23 cellular contexts compared by ENCODE assay signal in the genomic region with DNA sequence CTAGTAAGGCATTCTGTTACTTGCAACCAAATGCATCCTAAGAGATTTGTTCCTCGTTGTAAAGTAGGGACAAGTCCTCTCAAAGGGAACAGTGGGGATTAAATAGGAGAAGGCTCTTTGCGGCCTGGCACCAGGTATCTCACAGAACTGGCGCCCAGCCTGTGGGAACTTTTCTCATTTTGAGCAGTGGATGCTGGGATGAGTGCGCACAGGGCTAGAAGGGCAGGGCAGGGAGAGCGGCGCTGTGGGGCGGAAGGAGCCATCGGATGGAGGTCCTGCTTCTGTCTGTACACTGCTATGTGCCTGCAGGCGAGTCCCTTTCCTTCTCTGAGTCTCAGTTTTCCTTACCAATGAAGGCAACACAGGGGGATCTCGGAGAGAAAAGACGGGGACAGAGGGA. TPM values are rescaled to one million over a fixed set of nuclear protein-coding genes. Genes with fewer than 3 reads are reported as not detected.
DNase-seq lines count a peak whose midpoint lies in the region; ATAC-seq and TF ChIP-seq lines count a peak whose summit lies in the region.
"Had no signal": no experiment of that assay in that cellular context is flagged by ENCODE, and none has a peak within 500 bp of the region (broad histone marks: within the 10 kb centered on the region; RNA-seq: fewer than 3 reads in every experiment).

No MANE protein-coding gene starts in this region.

- no peak overlapping the region for H3K14ac ChIP-seq in neuronal stem cell (ENCODE audit: low read length)

- no peak overlapping the region for H2AFZ ChIP-seq in neuronal stem cell (ENCODE audit: low read length)

- no peak overlapping the region for H4K8ac ChIP-seq in neuronal stem cell (ENCODE audit: low read depth, low read length)

- no peak overlapping the region for H3K4me2 ChIP-seq in neuronal stem cell (ENCODE audit: insufficient read depth, low read length, poor library complexity, severe bottlenecking)

- no peak overlapping the region for H2AK5ac ChIP-seq in neuronal stem cell (ENCODE audit: low read depth, low read length)

- H3K79me1 ChIP-seq in neuronal stem cell (ENCODE audit: low read depth, low read length): no peaks in the 10 kb centered on the region

- no peak overlapping the region for H4K91ac ChIP-seq in neuronal stem cell (ENCODE audit: low read depth, low read length, poor library complexity)

- no peak overlapping the region for H3K23ac ChIP-seq in neuronal stem cell (ENCODE audit: low read depth, low read length, poor library complexity)

- H2BK5ac ChIP-seq in neuronal stem cell (ENCODE audit: low read length): no peak overlapping the region

- H3K9me3 ChIP-seq in RWPE2 (ENCODE audit: severe bottlenecking) (no peaks in the 10 kb centered on the region), neuronal stem cell (replicated peaks in 1 of 2; ENCODE audit: control insufficient read depth in 2 of 2, insufficient read depth in 1 of 2, low read depth in 1 of 2, low read length in 2 of 2) (peaks cover 0 to 2% of the 10 kb centered on the region in 2 donors), esophagus squamous epithelium (no peaks in the 10 kb centered on the region)
- H3K9me3 ChIP-seq: BE2C had no signal

- DNase-seq in RWPE2 (ENCODE audit: low spot score) (no peak), neuronal stem cell (ENCODE audit: low spot score) (no peak), esophagus squamous epithelium (lab: John Stamatoyannopoulos, UW) (no peak)
- no peak for DNase-seq in activated T-helper 2 cell treated with anti-CD3 and anti-CD28 coated beads, Interferon-gamma antibody, Interleukin-2, Interleukin-4, amounts not matched to agents 10 μg/mL and 5 μg/mL and 100 μg/mL, durations not matched to agents 14 hours and 24 hours and 36 hours (ENCODE audit: low spot score)
- DNase-seq: ACHN; BE2C; C1 segment of cervical spinal cord; CD4-positive, CD25-positive, alpha-beta regulatory T cell; CD8-positive, alpha-beta memory T cell; COR-L47; DMS 273 treated with DMSO at 0.1 percent for 48 hours; DMS53; DND-41; EL; GOT3; H7; HFFc6 had no signal

- no peak for TF ChIP-seq CTCF in RWPE2 (IDR thresholded peaks at IDR 0.05; ENCODE audit: poor library complexity, severe bottlenecking)
- TF ChIP-seq CTCF in esophagus squamous epithelium (IDR thresholded peaks at IDR 0.05): no peak

- ATAC-seq in RWPE2 (ENCODE audit: low read depth): no peak
- ATAC-seq in activated T-helper 17 cell treated with anti-CD3 and anti-CD28 coated beads, Interleukin-2, amount 50 U/mL, for 72 hours (replicated peaks): no peak
- ATAC-seq in HG03469 (IDR thresholded peaks at IDR 0.05; ENCODE audit: unreplicated experiment): no peak
- ATAC-seq: GM12878, HCT116 had no signal

- H3K4ac ChIP-seq in neuronal stem cell (ENCODE audit: low read length): no peak overlapping the region

- H3K9me3 Mint-ChIP-seq in activated T-helper 17 cell treated with anti-CD3 and anti-CD28 coated beads, Interleukin-2, amount 50 U/mL, for 72 hours: no peaks in the 10 kb centered on the region
- H3K9me3 Mint-ChIP-seq in activated T-helper 2 cell treated with anti-CD3 and anti-CD28 coated beads, Interferon-gamma antibody, Interleukin-2, Interleukin-4, amounts not matched to agents 10 μg/mL and 5 μg/mL and 100 μg/mL, durations not matched to agents 14 hours and 24 hours and 36 hours: no peaks in the 10 kb centered on the region
- H3K9me3 Mint-ChIP-seq: CD8-positive, alpha-beta memory T cell had no signal

- H3K4me1 ChIP-seq in RWPE2 (ENCODE audit: insufficient read depth, poor library complexity, severe bottlenecking) (peaks cover 37% of the 10 kb centered on the region), neuronal stem cell (ENCODE audit: control insufficient read depth in 2 of 2, insufficient read depth in 1 of 2, low read depth in 1 of 2, low read length in 2 of 2) (peaks cover 5 to 7% of the 10 kb centered on the region in 2 donors), esophagus squamous epithelium (peaks cover 9 to 28% (median 12%) of the 10 kb centered on the region in 3 donors)
- H3K4me1 ChIP-seq: BE2C had no signal

- H3K4me3 ChIP-seq in RWPE2 (ENCODE audit: severe bottlenecking) (no peak overlapping the region), neuronal stem cell (ENCODE audit: low read length in 2 of 2) (no peak overlapping the region), esophagus squamous epithelium (no peak overlapping the region)
- H3K4me3 ChIP-seq: GM12878 had no signal

- H3K4me1 Mint-ChIP-seq in activated T-helper 17 cell treated with anti-CD3 and anti-CD28 coated beads, Interleukin-2, amount 50 U/mL, for 72 hours: peaks cover 15% of the 10 kb centered on the region
- H3K4me1 Mint-ChIP-seq in activated T-helper 2 cell treated with anti-CD3 and anti-CD28 coated beads, Interferon-gamma antibody, Interleukin-2, Interleukin-4, amounts not matched to agents 10 μg/mL and 5 μg/mL and 100 μg/mL, durations not matched to agents 14 hours and 24 hours and 36 hours (ENCODE audit: low read depth): no peaks in the 10 kb centered on the region
- H3K4me1 Mint-ChIP-seq: CD4-positive, CD25-positive, alpha-beta regulatory T cell had no signal

- H3K36me3 ChIP-seq in RWPE2 (ENCODE audit: low read depth) (peaks cover 6% of the 10 kb centered on the region; the same call in 1 of the 2 replicates), neuronal stem cell (replicated peaks in 1 of 2; ENCODE audit: control insufficient read depth in 2 of 2, insufficient read depth in 2 of 2, low read length in 2 of 2) (no peaks in the 10 kb centered on the region), esophagus squamous epithelium (no peaks in the 10 kb centered on the region)
- H3K36me3 ChIP-seq: BE2C had no signal

- intact Hi-C loops in esophagus squamous epithelium (cut with DNase I): no loop called here
- intact Hi-C loops in activated T-helper 2 cell treated with anti-CD3 and anti-CD28 coated beads, Interferon-gamma antibody, Interleukin-2, Interleukin-4, amounts not matched to agents 10 μg/mL and 5 μg/mL and 100 μg/mL, durations not matched to agents 14 hours and 24 hours and 36 hours (cut with micrococcal nuclease): no loop called here

- no CpG with 5 or more reads among the region's 11 CpGs for WGBS in neuronal stem cell (ENCODE audit: extremely low coverage in 2 of 2, insufficient read length in 2 of 2, insufficient replicate concordance in 1 of 2), 2 donors
- WGBS in esophagus squamous epithelium, 2 donors: 82 to 92% methylated on average over 4 to 9 of the region's 11 CpGs

- no peak for TF ChIP-seq POLR2A in esophagus squamous epithelium (IDR thresholded peaks at IDR 0.05)

- H3K9ac ChIP-seq in neuronal stem cell (ENCODE audit: low read depth, low read length, poor library complexity): no peak overlapping the region

- no peaks in the 10 kb centered on the region for H3K27me3 Mint-ChIP-seq in activated T-helper 17 cell treated with anti-CD3 and anti-CD28 coated beads, Interleukin-2, amount 50 U/mL, for 72 hours
- H3K27me3 Mint-ChIP-seq in activated T-helper 2 cell treated with anti-CD3 and anti-CD28 coated beads, Interferon-gamma antibody, Interleukin-2, Interleukin-4, amounts not matched to agents 10 μg/mL and 5 μg/mL and 100 μg/mL, durations not matched to agents 14 hours and 24 hours and 36 hours (ENCODE audit: low read depth): no peaks in the 10 kb centered on the region

- peak overlapping the region; percentile 60 for H3K18ac ChIP-seq in neuronal stem cell (ENCODE audit: low read length)

- H3K4me3 Mint-ChIP-seq in activated T-helper 17 cell treated with anti-CD3 and anti-CD28 coated beads, Interleukin-2, amount 50 U/mL, for 72 hours: no peak overlapping the region
- H3K4me3 Mint-ChIP-seq in activated T-helper 2 cell treated with anti-CD3 and anti-CD28 coated beads, Interferon-gamma antibody, Interleukin-2, Interleukin-4, amounts not matched to agents 10 μg/mL and 5 μg/mL and 100 μg/mL, durations not matched to agents 14 hours and 24 hours and 36 hours (ENCODE audit: low read depth): no peak overlapping the region
- H3K4me3 Mint-ChIP-seq: CD8-positive, alpha-beta memory T cell; HFFc6 had no signal

- H3K27ac ChIP-seq in RWPE2 (ENCODE audit: poor library complexity, severe bottlenecking): peak overlapping the region; percentile 61
- H3K27ac ChIP-seq in neuronal stem cell (replicated peaks; ENCODE audit: low read length): no peak overlapping the region
- no peak overlapping the region for H3K27ac ChIP-seq in esophagus squamous epithelium

- H2BK15ac ChIP-seq in neuronal stem cell (ENCODE audit: low read length): no peak overlapping the region

- no peak overlapping the region for H2BK120ac ChIP-seq in neuronal stem cell (ENCODE audit: low read depth, low read length)

- peak overlapping the region; percentile 26 for H3K27ac Mint-ChIP-seq in activated T-helper 17 cell treated with anti-CD3 and anti-CD28 coated beads, Interleukin-2, amount 50 U/mL, for 72 hours
- no peak overlapping the region for H3K27ac Mint-ChIP-seq in activated T-helper 2 cell treated with anti-CD3 and anti-CD28 coated beads, Interferon-gamma antibody, Interleukin-2, Interleukin-4, amounts not matched to agents 10 μg/mL and 5 μg/mL and 100 μg/mL, durations not matched to agents 14 hours and 24 hours and 36 hours
- H3K27ac Mint-ChIP-seq: HFFc6 had no signal

- H3K27me3 ChIP-seq in RWPE2 (ENCODE audit: insufficient read depth, poor library complexity, severe bottlenecking) (no peaks in the 10 kb centered on the region), neuronal stem cell (ENCODE audit: control insufficient read depth in 3 of 3, insufficient read depth in 3 of 3, low read depth in 1 of 3, low read length in 3 of 3) (no peaks in the 10 kb centered on the region), esophagus squamous epithelium (peaks cover 0 to 59% (median 0%) of the 10 kb centered on the region in 4 donors)
- H3K27me3 ChIP-seq: BE2C had no signal

- H2BK12ac ChIP-seq in neuronal stem cell (ENCODE audit: low read length): no peak overlapping the region

- no peaks in the 10 kb centered on the region for H3K36me3 Mint-ChIP-seq in activated T-helper 17 cell treated with anti-CD3 and anti-CD28 coated beads, Interleukin-2, amount 50 U/mL, for 72 hours (ENCODE audit: low read depth)
- H3K36me3 Mint-ChIP-seq in activated T-helper 2 cell treated with anti-CD3 and anti-CD28 coated beads, Interferon-gamma antibody, Interleukin-2, Interleukin-4, amounts not matched to agents 10 μg/mL and 5 μg/mL and 100 μg/mL, durations not matched to agents 14 hours and 24 hours and 36 hours (ENCODE audit: low read depth): no peaks in the 10 kb centered on the region
- H3K36me3 Mint-ChIP-seq: CD4-positive, CD25-positive, alpha-beta regulatory T cell; CD8-positive, alpha-beta memory T cell had no signal

RNA-seq across cellular contexts. Expression of a gene that starts 50.6 kb away (rescaled TPM):
- under 1 TPM; 0.11 to 0.29 TPM for total RNA-seq in activated T-helper 17 cell treated with anti-CD3 and anti-CD28 coated beads, Interleukin-2, amount 50 U/mL, for 72 hours
- 0.07 TPM for polyA plus RNA-seq in neuronal stem cell (2013, experiment 1 of 2)
- polyA plus RNA-seq in neuronal stem cell (2013, experiment 2 of 2): 0.06 TPM
- under 1 TPM in 3 of 4 donors, not detected in 1; 0.09 to 0.91 (median 0.73) TPM for total RNA-seq in esophagus squamous epithelium
- total RNA-seq in activated T-helper 2 cell treated with anti-CD3 and anti-CD28 coated beads, Interferon-gamma antibody, Interleukin-2, Interleukin-4, amounts not matched to agents 10 μg/mL and 5 μg/mL and 100 μg/mL, durations not matched to agents 14 hours and 24 hours and 36 hours: not detected in 2 replicates
- total RNA-seq: G401, HFFc6, HT-29 had no signal
- polyA plus RNA-seq: GM12878 had no signal
